ENCODE assay signal across 8 cellular contexts in the genomic region with DNA sequence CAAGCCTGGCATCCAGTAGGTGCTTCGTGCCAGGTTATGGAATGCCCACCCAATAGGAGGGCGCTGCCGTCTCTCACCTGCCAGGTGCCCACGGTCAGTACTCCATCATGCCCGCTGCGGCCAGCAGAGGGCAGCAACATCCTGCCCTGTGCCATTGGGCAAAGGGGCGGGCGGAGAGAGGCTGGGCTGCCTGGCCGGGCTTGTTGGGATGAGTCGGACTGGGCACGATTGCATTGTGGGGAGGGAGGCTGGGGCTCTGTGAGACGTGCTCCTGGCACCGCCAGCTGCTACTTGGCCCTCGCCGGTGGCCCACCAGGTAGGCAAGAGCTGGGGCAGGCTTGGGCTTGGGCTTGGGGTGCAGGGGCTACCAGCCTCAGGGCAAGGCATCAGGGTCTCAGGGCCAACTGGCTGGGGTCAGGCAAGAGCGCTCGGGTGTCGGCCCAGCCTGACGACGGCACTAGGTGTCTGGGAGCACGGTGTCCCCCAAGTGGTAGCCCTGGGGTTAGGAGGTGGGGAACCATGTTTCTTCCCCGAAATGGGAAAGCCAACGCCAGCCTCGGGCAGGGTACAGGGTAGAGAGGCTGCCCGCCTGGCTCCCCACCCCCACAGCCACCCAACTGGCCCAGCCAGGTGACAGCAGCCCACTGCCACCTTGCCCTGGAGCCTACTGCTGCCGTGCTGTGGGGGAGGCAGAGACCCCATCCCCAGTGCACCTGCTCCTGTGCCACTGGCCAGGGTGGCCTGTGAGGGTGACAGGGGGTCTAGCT. TPM values are rescaled to one million over a fixed set of nuclear protein-coding genes. Genes with fewer than 3 reads are reported as not detected.
DNase-seq lines count a peak whose midpoint lies in the region; ATAC-seq and TF ChIP-seq lines count a peak whose summit lies in the region.

A gene (plus strand): TSS at position 261 of the 767 bp plus-strand sequence. CDS start 1,287 bp downstream, outside the sequence.

- peak; percentile 10 for TF ChIP-seq POLR2A in ovary (IDR thresholded peaks at IDR 0.05)

- H3K36me3 ChIP-seq in MG63 = no peaks in the 10 kb centered on the region
- H3K36me3 ChIP-seq in ovary = no peaks in the 10 kb centered on the region
- no peaks in the 10 kb centered on the region for H3K36me3 ChIP-seq in thoracic aorta

- peak; percentile 58 to 71 (median 66) for TF ChIP-seq CTCF in ovary (IDR thresholded peaks at IDR 0.05)
- TF ChIP-seq CTCF in thoracic aorta (IDR thresholded peaks at IDR 0.05) = peak; percentile 75

- H3K9me3 ChIP-seq in MG63 (no peaks in the 10 kb centered on the region), ovary (no peaks in the 10 kb centered on the region), thoracic aorta (no peaks in the 10 kb centered on the region)

- 35 to 38% (median 38%) methylated on average over 26 of the region's 26 CpGs for WGBS in ovary, 3 donors

- H3K4me1 ChIP-seq in ovary (ENCODE audit: insufficient read depth) (no peaks in the 10 kb centered on the region), thoracic aorta (ENCODE audit: control insufficient read depth in 1 of 2, low read depth in 2 of 2) (peaks cover 0 to 8% of the 10 kb centered on the region in 2 donors)

- H3K4me3 ChIP-seq in MG63 = peak within 1 kb of the TSS; percentile 48
- H3K4me3 ChIP-seq in ovary = peak within 1 kb of the TSS; percentile 27
- peak within 1 kb of the TSS; percentile 68 for H3K4me3 ChIP-seq in thoracic aorta

- intact Hi-C loops in ovary (cut with DNase I) = loop anchor here in 2 of 4 donors (2.0 to 5.0 kb wide), 2 partner anchors 188 to 189 kb away; no protein-coding TSS in a partner anchor

- TF ChIP-seq EP300 in ovary (IDR thresholded peaks at IDR 0.05) = no peak

- H3K27me3 ChIP-seq in MG63 (no peaks in the 10 kb centered on the region), ovary (no peaks in the 10 kb centered on the region), thoracic aorta (replicated peaks; ENCODE audit: insufficient read depth) (no peaks in the 10 kb centered on the region)

- peak; percentile 48 for DNase-seq in NK-92 treated with Interleukin-12 subunit alpha and Interleukin-12 subunit beta, amount 100 ng/mL, for 24 hours (lab: John Stamatoyannopoulos, UW)
- no peak for DNase-seq in NK-92 (lab: John Stamatoyannopoulos, UW; ENCODE audit: unreplicated experiment)
- peak; percentile 84 for DNase-seq in MG63
- peak; percentile 74 for DNase-seq in activated naive CD4-positive, alpha-beta T cell treated with anti-CD3 and anti-CD28 coated beads, Interleukin-2, amount 50 U/mL, for 16 hours
- peak; percentile 87 for DNase-seq in globus pallidus (ENCODE audit: low spot score)
- DNase-seq in ovary = peak; percentile 64 to 81 (median 74)
- DNase-seq in thoracic aorta (ENCODE audit: low spot score) = peak; percentile 33

- H3K27ac ChIP-seq in ovary (no peak within 1 kb of the TSS), thoracic aorta (peak within 1 kb of the TSS in 1 of 2 donors; percentile 74)

- ATAC-seq in SK-N-SH treated with all-trans-retinoic acid at 6 μM for 48 hours = peak; percentile 82
- ATAC-seq in thoracic aorta (ENCODE audit: insufficient number of reproducible peaks, low FRiP score, low read depth) = peak; percentile 28

TF ChIP-seq in SK-N-SH treated with all-trans-retinoic acid at 6 μM for 48 hours, 23 proteins besides CTCF, POLR2A, EP300 and RAD21:
- no peak for TF ChIP-seq ZNF565 (CRISPR knock-in tag; conservative IDR thresholded peaks at IDR 0.05; ENCODE audit: low read depth)
- TF ChIP-seq, protein P1, sequence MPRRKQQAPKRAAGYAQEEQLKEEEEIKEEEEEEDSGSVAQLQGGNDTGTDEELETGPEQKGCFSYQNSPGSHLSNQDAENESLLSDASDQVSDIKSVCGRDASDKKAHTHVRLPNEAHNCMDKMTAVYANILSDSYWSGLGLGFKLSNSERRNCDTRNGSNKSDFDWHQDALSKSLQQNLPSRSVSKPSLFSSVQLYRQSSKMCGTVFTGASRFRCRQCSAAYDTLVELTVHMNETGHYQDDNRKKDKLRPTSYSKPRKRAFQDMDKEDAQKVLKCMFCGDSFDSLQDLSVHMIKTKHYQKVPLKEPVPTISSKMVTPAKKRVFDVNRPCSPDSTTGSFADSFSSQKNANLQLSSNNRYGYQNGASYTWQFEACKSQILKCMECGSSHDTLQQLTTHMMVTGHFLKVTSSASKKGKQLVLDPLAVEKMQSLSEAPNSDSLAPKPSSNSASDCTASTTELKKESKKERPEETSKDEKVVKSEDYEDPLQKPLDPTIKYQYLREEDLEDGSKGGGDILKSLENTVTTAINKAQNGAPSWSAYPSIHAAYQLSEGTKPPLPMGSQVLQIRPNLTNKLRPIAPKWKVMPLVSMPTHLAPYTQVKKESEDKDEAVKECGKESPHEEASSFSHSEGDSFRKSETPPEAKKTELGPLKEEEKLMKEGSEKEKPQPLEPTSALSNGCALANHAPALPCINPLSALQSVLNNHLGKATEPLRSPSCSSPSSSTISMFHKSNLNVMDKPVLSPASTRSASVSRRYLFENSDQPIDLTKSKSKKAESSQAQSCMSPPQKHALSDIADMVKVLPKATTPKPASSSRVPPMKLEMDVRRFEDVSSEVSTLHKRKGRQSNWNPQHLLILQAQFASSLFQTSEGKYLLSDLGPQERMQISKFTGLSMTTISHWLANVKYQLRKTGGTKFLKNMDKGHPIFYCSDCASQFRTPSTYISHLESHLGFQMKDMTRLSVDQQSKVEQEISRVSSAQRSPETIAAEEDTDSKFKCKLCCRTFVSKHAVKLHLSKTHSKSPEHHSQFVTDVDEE (CRISPR knock-in tag; IDR thresholded peaks at IDR 0.05) = no peak
- TF ChIP-seq ESRRG (CRISPR knock-in tag; IDR thresholded peaks at IDR 0.05) = no peak
- TF ChIP-seq TCF4 (CRISPR knock-in tag; IDR thresholded peaks at IDR 0.05; ENCODE audit: borderline replicate concordance) = no peak
- TF ChIP-seq GLIS3 (CRISPR knock-in tag; IDR thresholded peaks at IDR 0.05) = no peak
- no peak for TF ChIP-seq SNAI2 (CRISPR knock-in tag; IDR thresholded peaks at IDR 0.05)
- TF ChIP-seq ZC3H10 (CRISPR knock-in tag; IDR thresholded peaks at IDR 0.05) = no peak
- no peak for TF ChIP-seq CSDC2 (CRISPR knock-in tag; IDR thresholded peaks at IDR 0.05)

RNA-seq across cellular contexts. Expression of the gene that starts here (rescaled TPM):
- total RNA-seq in MG63 (2014; rRNA removed; shearing (Covaris generic); ENCODE audit: low replicate concordance) = 7.5 and 7.6 TPM in 2 replicates
- total RNA-seq in ovary = 1 to 10 TPM in 3 of 7 donors, under 1 TPM in 4; 0.46 to 5.0 (median 0.95) TPM
- polyA plus RNA-seq in ovary = 1 to 10 TPM in 1 of 2 donors, under 1 TPM in 1; 0.79 to 3.6 TPM
- total RNA-seq in thoracic aorta = 10 to 100 TPM; 40.8 to 52.2 TPM
